In genomic region chr2:158458617-158458920, GRCh38 we compare ENCODE assay signal across 8 cellular contexts. TPM values are rescaled to one million over a fixed set of nuclear protein-coding genes. Genes with fewer than 3 reads are reported as not detected.
DNase-seq lines count a peak whose midpoint lies in the region; ATAC-seq and TF ChIP-seq lines count a peak whose summit lies in the region.

No MANE protein-coding gene starts in this region.

- peaks cover 15% of the 10 kb centered on the region for H3K27me3 Mint-ChIP-seq in activated T-cell treated with anti-CD3 and anti-CD28 coated beads, Interleukin-2, amount 50 U/mL, for 72 hours (ENCODE audit: low read depth)

- peak overlapping the region; percentile 92 for H3K4me3 Mint-ChIP-seq in activated T-cell treated with anti-CD3 and anti-CD28 coated beads, Interleukin-2, amount 50 U/mL, for 72 hours

- DNase-seq in activated T-cell treated with anti-CD3 and anti-CD28 coated beads, Interleukin-2, amount 50 U/mL, for 72 hours: no peak
- no peak for DNase-seq in activated T-cell treated with anti-CD3 and anti-CD28 coated beads for 4 hours
- peak; percentile 52 for DNase-seq in adipocyte (ENCODE audit: low read depth)
- no peak for DNase-seq in thyroid gland
- DNase-seq in NCI-H1436 (lab: John Stamatoyannopoulos, UW): no peak

- H3K27ac Mint-ChIP-seq in activated T-cell treated with anti-CD3 and anti-CD28 coated beads, Interleukin-2, amount 50 U/mL, for 72 hours: peak overlapping the region; percentile 44

- H3K9me3 ChIP-seq in adipocyte (ENCODE audit: control insufficient read depth, low read length) (no peaks in the 10 kb centered on the region), liver (ENCODE audit: control insufficient read depth in 4 of 4, low read length in 3 of 4) (no peaks in the 10 kb centered on the region), thyroid gland (no peaks in the 10 kb centered on the region)

- H3K27me3 ChIP-seq in adipocyte (replicated peaks; ENCODE audit: control insufficient read depth, insufficient read depth, low read length) (no peaks in the 10 kb centered on the region), liver (ENCODE audit: control insufficient read depth in 4 of 4, insufficient read depth in 4 of 4, low read length in 3 of 4) (no peaks in the 10 kb centered on the region), thyroid gland (no peaks in the 10 kb centered on the region)

- no peak for ATAC-seq in activated T-cell treated with anti-CD3 and anti-CD28 coated beads, Interleukin-2, amount 50 U/mL, for 72 hours (replicated peaks in 1 of 2)
- no peak for ATAC-seq in HG02973 (IDR thresholded peaks at IDR 0.05; ENCODE audit: unreplicated experiment)
- no peak for ATAC-seq in GM21526 (IDR thresholded peaks at IDR 0.05; ENCODE audit: low FRiP score, unreplicated experiment)

- peak overlapping the region; percentile 86 for H3K4me3 ChIP-seq in adipocyte (ENCODE audit: low read length)
- peak overlapping the region; percentile 74 to 91 (median 79) for H3K4me3 ChIP-seq in liver (ENCODE audit: low read depth in 1 of 3, low read length in 3 of 3)
- peak overlapping the region in 2 of 3 donors; percentile 89 for H3K4me3 ChIP-seq in thyroid gland (replicated peaks in 1 of 3)

- intact Hi-C loops in thyroid gland (cut with DNase I): loop anchor here (5.0 kb wide), 2 partner anchors 276 to 284 kb away; no protein-coding TSS in a partner anchor

- no peaks in the 10 kb centered on the region for H3K9me3 Mint-ChIP-seq in activated T-cell treated with anti-CD3 and anti-CD28 coated beads, Interleukin-2, amount 50 U/mL, for 72 hours

- 14% methylated on average over 9 of the region's 9 CpGs for WGBS in liver
- 21 to 27% methylated on average over 9 of the region's 9 CpGs for WGBS in thyroid gland, 2 donors

- peaks cover 2 to 4% of the 10 kb centered on the region in 2 donors for H3K36me3 Mint-ChIP-seq in activated T-cell treated with anti-CD3 and anti-CD28 coated beads, Interleukin-2, amount 50 U/mL, for 72 hours (ENCODE audit: insufficient read depth in 2 of 2)

- no peak for TF ChIP-seq CTCF in liver (IDR thresholded peaks at IDR 0.05; ENCODE audit: low read depth, low read length, missing input control)
- no peak for TF ChIP-seq CTCF in thyroid gland (IDR thresholded peaks at IDR 0.05)

- no peak for TF ChIP-seq POLR2A in thyroid gland (IDR thresholded peaks at IDR 0.05)

- peaks cover 14% of the 10 kb centered on the region for H3K4me1 ChIP-seq in adipocyte (ENCODE audit: control insufficient read depth, insufficient read depth, low read length)
- peaks cover 0 to 36% (median 34%) of the 10 kb centered on the region in 4 donors for H3K4me1 ChIP-seq in liver (ENCODE audit: control insufficient read depth in 4 of 4, insufficient read depth in 4 of 4, low read length in 3 of 4)
- peaks cover 16 to 23% of the 10 kb centered on the region in 2 donors for H3K4me1 ChIP-seq in thyroid gland

- H3K36me3 ChIP-seq in adipocyte (ENCODE audit: control insufficient read depth, insufficient read depth, low read length, severe bottlenecking) (no peaks in the 10 kb centered on the region), liver (ENCODE audit: control insufficient read depth in 4 of 4, insufficient read depth in 3 of 4, low read depth in 1 of 4, low read length in 3 of 4) (no peaks in the 10 kb centered on the region), thyroid gland (no peaks in the 10 kb centered on the region)

- TF ChIP-seq RAD21 in liver (IDR thresholded peaks at IDR 0.05): no peak

- peak overlapping the region in 1 of 2 donors; percentile 92 for H3K27ac ChIP-seq in liver (ENCODE audit: low read depth in 1 of 2, low read length in 2 of 2)
- peak overlapping the region; percentile 90 to 100 (median 97) for H3K27ac ChIP-seq in thyroid gland

- peaks cover 31% of the 10 kb centered on the region for H3K4me1 Mint-ChIP-seq in activated T-cell treated with anti-CD3 and anti-CD28 coated beads, Interleukin-2, amount 50 U/mL, for 72 hours (ENCODE audit: low read depth)

- H3K9ac ChIP-seq in adipocyte (ENCODE audit: low read length) (peak overlapping the region; percentile 84), liver (ENCODE audit: low read depth in 1 of 2, low read length in 2 of 2) (peak overlapping the region in 1 of 2 donors; percentile 39)

TF ChIP-seq in liver, 16 proteins besides CTCF, POLR2A, EP300 and RAD21:
- TF ChIP-seq SP1 (IDR thresholded peaks at IDR 0.05): no peak
- TF ChIP-seq EGR1 (IDR thresholded peaks at IDR 0.05; ENCODE audit: low read depth in 2 of 2): no peak
- no peak for TF ChIP-seq TAF1 (conservative IDR thresholded peaks at IDR 0.05)
- TF ChIP-seq GABPA (IDR thresholded peaks at IDR 0.05 in 1 of 2, conservative IDR thresholded peaks at IDR 0.05 in 1 of 2): no peak
- TF ChIP-seq ZBTB33 (IDR thresholded peaks at IDR 0.05): no peak
- no peak for TF ChIP-seq RXRA (IDR thresholded peaks at IDR 0.05)
- TF ChIP-seq NR2F2 (IDR thresholded peaks at IDR 0.05): no peak
- no peak for TF ChIP-seq YY1 (IDR thresholded peaks at IDR 0.05)
- TF ChIP-seq JUND (IDR thresholded peaks at IDR 0.05): no peak
- TF ChIP-seq, protein P1, sequence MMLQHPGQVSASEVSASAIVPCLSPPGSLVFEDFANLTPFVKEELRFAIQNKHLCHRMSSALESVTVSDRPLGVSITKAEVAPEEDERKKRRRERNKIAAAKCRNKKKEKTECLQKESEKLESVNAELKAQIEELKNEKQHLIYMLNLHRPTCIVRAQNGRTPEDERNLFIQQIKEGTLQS (IDR thresholded peaks at IDR 0.05): no peak
- TF ChIP-seq HNF4A (conservative IDR thresholded peaks at IDR 0.05): no peak
- TF ChIP-seq FOXA2 (IDR thresholded peaks at IDR 0.05): no peak

RNA-seq across cellular contexts. Expression of gene PKP4, which starts 1.8 kb away (rescaled TPM):
- total RNA-seq in activated T-cell treated with anti-CD3 and anti-CD28 coated beads, Interleukin-2, amount 50 U/mL, for 72 hours: 10 to 100 TPM; 36.0 to 41.3 TPM
- total RNA-seq in liver: 10 to 100 TPM; 24.9 to 33.8 TPM
- polyA plus RNA-seq in liver: 10 to 100 TPM in 1 of 2 donors, 1 to 10 TPM in 1; 7.7 to 13.2 TPM
- total RNA-seq in thyroid gland: 100 to 1,000 TPM; 117 to 155 (median 136) TPM

RNA-seq across cellular contexts. Expression of gene CCDC148, which starts 2.0 kb away (rescaled TPM):
- total RNA-seq in activated T-cell treated with anti-CD3 and anti-CD28 coated beads, Interleukin-2, amount 50 U/mL, for 72 hours: under 1 TPM in 1 of 2 donors, not detected in 1; 0.14 TPM
- total RNA-seq in liver (under 1 TPM; 0.25 to 0.37 TPM), thyroid gland (10 to 100 TPM in 1 of 4 donors, 1 to 10 TPM in 3; 4.6 to 10.7 (median 7.4) TPM)
- polyA plus RNA-seq in liver: under 1 TPM; 0.02 to 0.42 TPM

Comparison
In these comparisons a context has a peak if more than half of its experiments do, and no peak if none do; other contexts are left out.
1. RNA of gene CCDC148, which starts 2.0 kb away (total RNA-seq): 4.6 to 10.7 TPM in thyroid gland; 0.25 to 0.37 TPM in liver and 0.14 TPM in activated T-cell treated with anti-CD3 and anti-CD28 coated beads, Interleukin-2, amount 50 U/mL, for 72 hours; every median in the first group is over 4 times any median in the second.
2. Peak in every context shown above with its lines, with median percentiles within 50 percentile points of each other: H3K4me3 ChIP-seq.